In the genomic region with DNA sequence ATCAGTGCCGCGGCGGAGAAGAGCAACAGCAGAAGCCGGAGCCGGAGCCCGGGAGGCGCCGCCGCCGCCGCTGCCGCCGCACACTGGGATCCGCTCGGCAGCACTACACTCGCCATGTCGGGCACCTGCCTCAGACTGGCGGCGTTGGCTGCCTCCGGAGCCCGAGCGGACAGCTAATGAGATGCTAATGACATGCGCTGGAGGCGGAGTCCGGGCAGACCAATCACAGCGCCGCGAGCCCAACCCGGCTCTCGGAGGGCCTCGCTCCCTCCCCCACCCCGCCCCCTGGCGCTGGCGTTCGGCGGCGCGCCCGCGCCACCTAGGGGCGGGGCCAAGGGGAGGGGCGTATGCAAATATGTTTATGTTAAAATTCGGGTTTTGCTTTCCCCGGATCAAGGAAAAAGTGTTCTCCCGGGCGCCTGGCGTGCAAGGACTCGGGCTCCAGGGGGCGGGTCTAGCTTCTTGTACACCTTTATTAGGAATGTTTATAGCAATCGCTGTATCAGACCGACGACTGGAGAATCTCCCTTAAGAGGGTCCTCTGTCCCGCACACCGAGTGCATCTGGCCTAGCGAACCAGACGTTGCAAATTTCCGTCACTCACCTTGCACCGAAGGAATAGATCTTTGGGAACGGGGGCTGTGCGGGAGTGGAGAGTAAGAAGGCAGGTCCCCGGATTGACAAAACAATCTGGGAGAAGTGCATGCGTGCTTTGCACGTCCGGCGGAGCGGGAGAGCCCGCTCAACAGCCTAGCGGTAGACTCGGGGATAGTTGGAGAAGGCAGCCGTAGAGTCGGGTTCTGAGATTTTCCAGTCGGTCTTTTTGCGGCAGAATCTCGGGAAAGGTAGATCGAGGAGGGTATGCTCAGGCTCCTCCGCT, we compare ENCODE assay signal across 1 cellular context.
TF ChIP-seq lines count a peak whose summit lies in the region.

CADM1 (minus strand) TSS at position 137 of the 880 bp plus-strand sequence.

TF ChIP-seq in HEK293, 187 proteins besides CTCF, POLR2A, EP300 and RAD21 (continued from another document):
- TF ChIP-seq HIC1 (tag by site-specific recombination; IDR thresholded peaks at IDR 0.05) = peak; percentile 74
- TF ChIP-seq SP3 (tag by site-specific recombination; IDR thresholded peaks at IDR 0.05) = peak; percentile 83
- TF ChIP-seq ZNF843 (tag by site-specific recombination; IDR thresholded peaks at IDR 0.05) = peak; percentile 39; the same call in 1 of the 2 replicates
- TF ChIP-seq ZSCAN30 (tag by site-specific recombination; IDR thresholded peaks at IDR 0.05) = peak; percentile 68; the same call in 1 of the 2 replicates
- no peak for TF ChIP-seq ZNF560 (tag by site-specific recombination; IDR thresholded peaks at IDR 0.05; ENCODE audit: borderline replicate concordance)
